In the genomic region with DNA sequence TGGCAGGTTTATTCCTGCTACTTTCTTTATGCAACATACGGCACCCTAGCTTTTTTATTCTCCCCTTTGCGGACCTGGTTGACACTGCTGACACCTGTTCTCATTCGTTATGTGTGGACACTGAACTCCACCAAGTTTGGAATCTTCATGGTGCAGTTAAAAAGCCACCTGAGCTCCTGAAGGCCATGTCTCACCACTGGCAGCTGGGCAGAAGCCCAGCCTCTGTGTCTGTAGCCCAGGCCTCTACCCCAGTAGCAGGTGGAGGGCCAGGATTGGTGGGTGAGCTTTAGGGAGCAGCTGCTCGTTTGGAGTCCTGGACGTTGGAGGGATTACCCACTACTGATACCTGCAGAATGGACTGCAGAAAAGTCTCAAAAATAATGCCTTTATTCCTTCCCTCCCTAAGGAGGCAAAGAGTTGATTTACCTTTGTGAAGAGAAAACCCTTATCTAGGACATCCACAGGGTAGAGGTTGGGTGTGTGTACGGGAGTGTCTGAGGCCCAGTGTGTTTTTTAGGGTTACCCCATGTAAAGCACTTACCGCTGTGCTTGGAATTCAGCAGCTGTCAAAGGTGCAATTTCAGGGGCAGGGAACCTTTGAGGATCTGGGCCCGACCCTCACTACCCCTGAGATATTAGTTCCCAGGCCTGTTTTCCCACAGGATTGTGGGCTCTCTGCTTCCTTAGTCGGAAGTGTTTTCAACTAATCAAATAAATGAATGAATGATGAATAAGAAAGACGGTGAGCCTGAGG, we compare ENCODE assay signal across 8 cellular contexts. TPM values are rescaled to one million over a fixed set of nuclear protein-coding genes. Genes with fewer than 3 reads are reported as not detected.
DNase-seq lines count a peak whose midpoint lies in the region; ATAC-seq and TF ChIP-seq lines count a peak whose summit lies in the region.

No MANE protein-coding gene starts in this region.

- no peaks in the 10 kb centered on the region for H3K9me3 ChIP-seq in SJSA1 (replicated peaks)

- peak; percentile 7 for ATAC-seq in GM18907 (IDR thresholded peaks at IDR 0.05; ENCODE audit: unreplicated experiment)

- H3K27me3 ChIP-seq in SJSA1 (replicated peaks), result no peaks in the 10 kb centered on the region

- H3K4me1 ChIP-seq in SJSA1 (replicated peaks), result 0 out of 2 replicates have a peak, but pooled peaks cover 3% of the 10 kb centered on the region

- H3K36me3 ChIP-seq in SJSA1, result peaks cover 15% of the 10 kb centered on the region

- H3K4me3 ChIP-seq in SJSA1, result peak overlapping the region; percentile 59
- H3K4me3 ChIP-seq in fibroblast of pulmonary artery (replicated peaks; ENCODE audit: low read depth, low read length), result peak overlapping the region; percentile 80
- peak overlapping the region; percentile 89 for H3K4me3 ChIP-seq in retinal pigment epithelial cell (ENCODE audit: low read length)

- H3K27ac ChIP-seq in SJSA1, result no peak overlapping the region

- TF ChIP-seq CTCF in fibroblast of pulmonary artery (IDR thresholded peaks at IDR 0.05; ENCODE audit: low read length, missing control alignments), result no peak
- no peak for TF ChIP-seq CTCF in retinal pigment epithelial cell (conservative IDR thresholded peaks at IDR 0.05; ENCODE audit: low read depth, low read length)

- DNase-seq in SJSA1 (ENCODE audit: low read depth in 1 of 2, low spot score in 2 of 2) (no peak), fibroblast of pulmonary artery (ENCODE audit: low read depth) (no peak), retinal pigment epithelial cell (ENCODE audit: low read depth) (no peak), LoVo (ENCODE audit: low spot score) (no peak), SW 1271 (lab: John Stamatoyannopoulos, UW) (no peak), GOT3 (lab: John Stamatoyannopoulos, UW) (no peak), NCI-H774 (lab: John Stamatoyannopoulos, UW) (no peak)

RNA-seq across cellular contexts. Expression of gene CCNDBP1, which starts 0.6 kb away (rescaled TPM):
- total RNA-seq in SJSA1 (2014; rRNA removed; shearing (Covaris generic)), result 84.2 and 103 TPM in 2 replicates

RNA-seq across cellular contexts. Expression of gene EPB42, which starts 36.2 kb away (rescaled TPM):
- total RNA-seq in SJSA1 (2014; rRNA removed; shearing (Covaris generic)), result not detected in 2 replicates

RNA-seq across cellular contexts. Expression of gene TMEM62, which starts 51.2 kb away (rescaled TPM):
- 5.2 and 17.3 TPM in 2 replicates for total RNA-seq in SJSA1 (2014; rRNA removed; shearing (Covaris generic))
